In genomic region chr7:77417801-77418200, GRCh38 we compare ENCODE assay signal across 1 cellular context.
TF ChIP-seq lines count a peak whose summit lies in the region.

No MANE protein-coding gene starts in this region.

TF ChIP-seq in K562, 482 proteins besides CTCF, POLR2A, EP300 and RAD21 (continued from another document):
- TF ChIP-seq, protein P1, sequence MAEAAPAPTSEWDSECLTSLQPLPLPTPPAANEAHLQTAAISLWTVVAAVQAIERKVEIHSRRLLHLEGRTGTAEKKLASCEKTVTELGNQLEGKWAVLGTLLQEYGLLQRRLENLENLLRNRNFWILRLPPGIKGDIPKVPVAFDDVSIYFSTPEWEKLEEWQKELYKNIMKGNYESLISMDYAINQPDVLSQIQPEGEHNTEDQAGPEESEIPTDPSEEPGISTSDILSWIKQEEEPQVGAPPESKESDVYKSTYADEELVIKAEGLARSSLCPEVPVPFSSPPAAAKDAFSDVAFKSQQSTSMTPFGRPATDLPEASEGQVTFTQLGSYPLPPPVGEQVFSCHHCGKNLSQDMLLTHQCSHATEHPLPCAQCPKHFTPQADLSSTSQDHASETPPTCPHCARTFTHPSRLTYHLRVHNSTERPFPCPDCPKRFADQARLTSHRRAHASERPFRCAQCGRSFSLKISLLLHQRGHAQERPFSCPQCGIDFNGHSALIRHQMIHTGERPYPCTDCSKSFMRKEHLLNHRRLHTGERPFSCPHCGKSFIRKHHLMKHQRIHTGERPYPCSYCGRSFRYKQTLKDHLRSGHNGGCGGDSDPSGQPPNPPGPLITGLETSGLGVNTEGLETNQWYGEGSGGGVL (CRISPR knock-in tag; IDR thresholded peaks at IDR 0.05) = no peak
TF ChIP-seq in K562: peak in this region for 1.
